ENCODE assay signal across 25 cellular contexts in genomic region chr1:30319765-30320580, GRCh38.
"Had no signal": no experiment of that assay in that cellular context is flagged by ENCODE, and none has a peak within 500 bp of the region (broad histone marks: within the 10 kb centered on the region; RNA-seq: fewer than 3 reads in every experiment).

No MANE protein-coding gene starts in this region.

- FAIRE-seq: astrocyte, TTC549 had no signal

- H3K9ac ChIP-seq: neural progenitor cell, parathyroid adenoma had no signal

- H3K27me3 ChIP-seq: adrenal gland, neural progenitor cell, vagina had no signal

- ATAC-seq: activated naive CD4-positive, alpha-beta T cell treated with anti-CD3 and anti-CD28 coated beads, Interleukin-2, amount 50 U/mL, for 72 hours; mucosa of descending colon had no signal

- H3K4me3 ChIP-seq: adrenal gland, breast epithelium, esophagus squamous epithelium, heart right ventricle, mucosa of descending colon, neural progenitor cell, spleen, tibial artery, vagina had no signal

- H3K79me2 ChIP-seq: parathyroid adenoma had no signal

- H3K4me1 ChIP-seq: adrenal gland, breast epithelium, esophagus squamous epithelium, heart right ventricle, parathyroid adenoma, spleen, tibial artery had no signal

- H3K9me3 ChIP-seq: adrenal gland, breast epithelium, esophagus squamous epithelium, mucosa of descending colon, vagina had no signal

- H3K27ac ChIP-seq: breast epithelium, esophagus squamous epithelium, heart right ventricle, neural progenitor cell, parathyroid adenoma, spleen, tibial artery, vagina had no signal

- H3K36me3 Mint-ChIP-seq: activated CD4-positive, alpha-beta memory T cell treated with anti-CD3 and anti-CD28 coated beads for 36 hours; activated naive CD4-positive, alpha-beta T cell treated with anti-CD3 and anti-CD28 coated beads, Interleukin-2, amount 50 U/mL, for 72 hours; memory B cell; naive B cell; neural progenitor cell had no signal

- H3K9me3 Mint-ChIP-seq: activated CD4-positive, alpha-beta memory T cell treated with anti-CD3 and anti-CD28 coated beads for 36 hours; activated naive CD4-positive, alpha-beta T cell treated with anti-CD3 and anti-CD28 coated beads, Interleukin-2, amount 50 U/mL, for 72 hours; memory B cell; neural progenitor cell; T-helper 2 cell treated with Interferon-gamma antibody and Interleukin-4, amounts not matched to agents 5 μg/mL and 100 μg/mL, for 36 hours had no signal

- H3K36me3 ChIP-seq: adrenal gland, breast epithelium, esophagus squamous epithelium, heart right ventricle, neural progenitor cell, spleen, tibial artery, vagina had no signal

- H3K4me3 Mint-ChIP-seq: activated CD4-positive, alpha-beta memory T cell treated with anti-CD3 and anti-CD28 coated beads for 36 hours; memory B cell; naive B cell; neural progenitor cell; T-helper 2 cell treated with Interferon-gamma antibody and Interleukin-4, amounts not matched to agents 5 μg/mL and 100 μg/mL, for 36 hours had no signal

- H3K4me2 ChIP-seq: neural progenitor cell had no signal

- H3K4me1 Mint-ChIP-seq: memory B cell, naive B cell had no signal

- H2AFZ ChIP-seq: neural progenitor cell, parathyroid adenoma had no signal

- DNase-seq: activated CD4-positive, alpha-beta memory T cell treated with anti-CD3 and anti-CD28 coated beads for 36 hours; activated CD4-positive, alpha-beta T cell treated with anti-CD3 and anti-CD28 coated beads for 4 hours; activated effector memory CD4-positive, alpha-beta T cell treated with Interleukin-2 at 50 U/mL for 16 hours; activated T-cell treated with anti-CD3 and anti-CD28 coated beads, Interleukin-2, amount 50 U/mL, for 48 hours; cerebellar nuclear complex; effector CD8-positive, alpha-beta T cell; esophagus squamous epithelium; heart right ventricle; kidney glomerular epithelial cell; mucosa of descending colon; naive B cell; stimulated activated naive CD4-positive, alpha-beta T cell treated with Interleukin-2 at 50 U/mL for 16 hours; substantia nigra had no signal

- H3K27ac Mint-ChIP-seq: activated CD4-positive, alpha-beta memory T cell treated with anti-CD3 and anti-CD28 coated beads for 36 hours; activated naive CD4-positive, alpha-beta T cell treated with anti-CD3 and anti-CD28 coated beads, Interleukin-2, amount 50 U/mL, for 72 hours; memory B cell; naive B cell; neural progenitor cell; T-helper 2 cell treated with Interferon-gamma antibody and Interleukin-4, amounts not matched to agents 5 μg/mL and 100 μg/mL, for 36 hours had no signal
